Comparison of ENCODE assay signal across 1 cellular context in genomic region chr12:2633176-2633824, GRCh38.
TF ChIP-seq lines count a peak whose summit lies in the region.

No MANE protein-coding gene starts in this region.

TF ChIP-seq in H1, 55 proteins besides CTCF, POLR2A, EP300 and RAD21:
- TF ChIP-seq CHD7 (IDR thresholded peaks at IDR 0.05; ENCODE audit: insufficient replicate concordance, low read length) = no peak
- no peak for TF ChIP-seq RFX5 (IDR thresholded peaks at IDR 0.05; ENCODE audit: borderline replicate concordance, low read depth, low read length)
- TF ChIP-seq ZNF274 (IDR thresholded peaks at IDR 0.05; ENCODE audit: borderline replicate concordance, extremely low read depth, low read length) = no peak
